Comparison of ENCODE assay signal across 12 cellular contexts in the genomic region with DNA sequence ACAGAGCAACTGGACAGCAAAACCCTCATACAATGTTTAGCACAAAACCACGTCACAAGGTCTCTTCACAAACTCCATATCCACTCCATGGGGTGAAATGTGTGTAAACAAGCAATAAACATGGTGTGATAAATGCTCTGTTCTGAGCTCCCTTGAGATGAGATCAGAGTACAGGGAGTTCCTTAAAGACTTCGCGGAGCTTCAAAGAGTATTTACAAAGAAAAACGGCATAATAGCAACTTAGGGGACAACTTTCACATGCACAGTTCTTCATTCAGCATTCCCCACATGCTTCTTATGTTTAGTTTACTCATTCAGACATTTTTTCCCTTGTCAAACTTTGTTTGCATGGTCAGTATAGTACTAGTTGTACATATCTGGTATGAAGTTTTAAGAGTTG.
"Had no signal": no experiment of that assay in that cellular context is flagged by ENCODE, and none has a peak within 500 bp of the region (broad histone marks: within the 10 kb centered on the region; RNA-seq: fewer than 3 reads in every experiment).

No MANE protein-coding gene starts in this region.

- DNase-seq: activated CD4-positive, alpha-beta T cell treated with anti-CD3 and anti-CD28 coated beads, Interleukin-2, amount 50 U/mL, for 1 hour; activated T-cell treated with anti-CD3 and anti-CD28 coated beads for 4 hours; anterior cingulate cortex; effector memory CD4-positive, alpha-beta T cell; nephron progenitor cell; retina; SJCRH30; tibial artery had no signal

- H3K27me3 Mint-ChIP-seq: activated naive CD8-positive, alpha-beta T cell had no signal

- ATAC-seq: activated T-helper 17 cell treated with anti-CD3 and anti-CD28 coated beads, Interleukin-2, amount 50 U/mL, for 72 hours; stimulated activated effector memory CD8-positive, alpha-beta T cell treated with anti-CD3 and anti-CD28 coated beads, Interleukin-12 subunit alpha, Interleukin-12 subunit beta, amount 100 ng/mL, for 72 hours had no signal

- H3K4me1 Mint-ChIP-seq: activated T-helper 17 cell treated with anti-CD3 and anti-CD28 coated beads, Interleukin-2, amount 50 U/mL, for 72 hours; stimulated activated effector memory CD8-positive, alpha-beta T cell treated with anti-CD3 and anti-CD28 coated beads, Interleukin-12 subunit alpha, Interleukin-12 subunit beta, amount 100 ng/mL, for 72 hours had no signal

- H3K4me3 ChIP-seq: coronary artery, SJCRH30, tibial artery had no signal

- H3K9me3 Mint-ChIP-seq: activated T-helper 17 cell treated with anti-CD3 and anti-CD28 coated beads, Interleukin-2, amount 50 U/mL, for 72 hours; nephron progenitor cell; stimulated activated effector memory CD8-positive, alpha-beta T cell treated with anti-CD3 and anti-CD28 coated beads, Interleukin-12 subunit alpha, Interleukin-12 subunit beta, amount 100 ng/mL, for 72 hours had no signal

- H3K36me3 Mint-ChIP-seq: stimulated activated effector memory CD8-positive, alpha-beta T cell treated with anti-CD3 and anti-CD28 coated beads, Interleukin-12 subunit alpha, Interleukin-12 subunit beta, amount 100 ng/mL, for 72 hours had no signal

- H3K4me3 Mint-ChIP-seq: activated naive CD8-positive, alpha-beta T cell; activated T-helper 17 cell treated with anti-CD3 and anti-CD28 coated beads, Interleukin-2, amount 50 U/mL, for 72 hours; nephron progenitor cell; stimulated activated effector memory CD8-positive, alpha-beta T cell treated with anti-CD3 and anti-CD28 coated beads, Interleukin-12 subunit alpha, Interleukin-12 subunit beta, amount 100 ng/mL, for 72 hours had no signal

- H3K27ac Mint-ChIP-seq: activated naive CD8-positive, alpha-beta T cell; activated T-helper 17 cell treated with anti-CD3 and anti-CD28 coated beads, Interleukin-2, amount 50 U/mL, for 72 hours; nephron progenitor cell; stimulated activated effector memory CD8-positive, alpha-beta T cell treated with anti-CD3 and anti-CD28 coated beads, Interleukin-12 subunit alpha, Interleukin-12 subunit beta, amount 100 ng/mL, for 72 hours had no signal
